Comparison of ENCODE assay signal across 8 cellular contexts in the genomic region with DNA sequence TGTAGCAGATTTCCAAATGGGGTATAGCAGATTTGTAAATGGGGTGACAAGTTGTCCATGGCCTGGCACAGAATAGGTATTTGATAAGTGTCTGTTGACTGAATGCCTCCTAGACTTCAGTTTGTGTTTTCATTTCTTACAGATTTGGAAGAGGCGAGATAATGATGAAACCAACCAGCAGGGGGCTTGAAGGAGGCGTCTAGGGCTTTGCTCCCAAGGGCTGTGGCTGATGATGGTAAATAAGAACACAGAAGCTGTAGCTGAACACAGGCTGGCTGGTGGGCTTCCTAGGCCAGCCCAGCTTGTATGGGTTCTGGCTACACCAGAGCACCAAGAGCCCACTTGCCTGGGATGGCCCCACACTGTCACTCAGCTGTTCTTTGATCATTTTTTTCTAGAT. TPM values are rescaled to one million over a fixed set of nuclear protein-coding genes. Genes with fewer than 3 reads are reported as not detected.
DNase-seq lines count a peak whose midpoint lies in the region; ATAC-seq and TF ChIP-seq lines count a peak whose summit lies in the region.

No MANE protein-coding gene starts in this region.

- H3K27ac ChIP-seq in KMS-11 = no peak overlapping the region; the same call in 1 of the 2 replicates
- H3K27ac ChIP-seq in CD8-positive, alpha-beta T cell (ENCODE audit: low read depth, low read length) = no peak overlapping the region

- H3K4me1 ChIP-seq in KMS-11 (ENCODE audit: low read depth, poor library complexity, severe bottlenecking) (peaks cover 57% of the 10 kb centered on the region), mucosa of descending colon (ENCODE audit: low read depth) (no peaks in the 10 kb centered on the region)
- no peaks in the 10 kb centered on the region for H3K4me1 ChIP-seq in CD8-positive, alpha-beta T cell (ENCODE audit: insufficient read depth, low read length)

- H3K27me3 ChIP-seq in KMS-11 (ENCODE audit: insufficient read depth, low read depth) = no peaks in the 10 kb centered on the region
- no peaks in the 10 kb centered on the region for H3K27me3 ChIP-seq in CD8-positive, alpha-beta T cell (ENCODE audit: insufficient read depth, low read length)

- ATAC-seq in mucosa of descending colon = peak; percentile 40
- no peak for ATAC-seq in GM18520 (IDR thresholded peaks at IDR 0.05; ENCODE audit: unreplicated experiment)
- no peak for ATAC-seq in CD8-positive, alpha-beta T cell

- H3K4me3 ChIP-seq in KMS-11 (IDR thresholded peaks at IDR 0.05; ENCODE audit: insufficient read depth, low read depth, low read length) (no peak overlapping the region), astrocyte of the cerebellum (ENCODE audit: low read depth, low read length) (no peak overlapping the region), mucosa of descending colon (no peak overlapping the region)
- no peak overlapping the region for H3K4me3 ChIP-seq in CD8-positive, alpha-beta T cell (ENCODE audit: low read depth, low read length)

- H2AFZ ChIP-seq in KMS-11 (ENCODE audit: low read depth) = no peak overlapping the region

- TF ChIP-seq CTCF in KMS-11 (conservative IDR thresholded peaks at IDR 0.05; ENCODE audit: low read depth, low read length) = peak; percentile 87
- peak; percentile 61 for TF ChIP-seq CTCF in astrocyte of the cerebellum (IDR thresholded peaks at IDR 0.05; ENCODE audit: low read depth, low read length, missing control alignments)
- no peak for TF ChIP-seq CTCF in mucosa of descending colon (IDR thresholded peaks at IDR 0.05)
- no peak for TF ChIP-seq CTCF in CD8-positive, alpha-beta T cell (IDR thresholded peaks at IDR 0.05)

- no peaks in the 10 kb centered on the region for H3K4me1 Mint-ChIP-seq in CD8-positive, alpha-beta T cell (ENCODE audit: low read depth)

- H3K36me3 Mint-ChIP-seq in CD8-positive, alpha-beta T cell = peaks cover 82% of the 10 kb centered on the region

- H3K4me3 Mint-ChIP-seq in CD8-positive, alpha-beta T cell = no peak overlapping the region

- CTCF ChIA-PET in CD8-positive, alpha-beta T cell (lab: Charles Lee) = interaction anchor here (0.6 to 7.0 kb wide), 3 partner anchors 11 to 65 kb away, joined by 3 to 37 read pairs (median 4); no protein-coding TSS in a partner anchor

- no peak overlapping the region for H3K27ac Mint-ChIP-seq in CD8-positive, alpha-beta T cell

- H3K36me3 ChIP-seq in KMS-11 (ENCODE audit: insufficient read depth) (peaks cover 19% of the 10 kb centered on the region; the same call in 1 of the 2 replicates), mucosa of descending colon (ENCODE audit: low read depth) (peaks cover 12% of the 10 kb centered on the region)
- H3K36me3 ChIP-seq in CD8-positive, alpha-beta T cell (ENCODE audit: insufficient read depth, low read length) = peaks cover 57% of the 10 kb centered on the region

- DNase-seq in NCI-H510A treated with DMSO at 0.1 percent for 48 hours (lab: John Stamatoyannopoulos, UW) = peak; percentile 14
- DNase-seq in NCI-H510A (lab: John Stamatoyannopoulos, UW) = no peak
- DNase-seq in astrocyte of the cerebellum (ENCODE audit: low read depth) = peak; percentile 26
- DNase-seq in mucosa of descending colon = peak in 1 of 3 donors; percentile 16
- DNase-seq in GOT3 (lab: John Stamatoyannopoulos, UW) = no peak
- DNase-seq in CD8-positive, alpha-beta T cell = no peak

- in situ Hi-C loops in astrocyte of the cerebellum (cut with HindIII; ENCODE audit: low sequenced_read_pairs) = no loop called here

- no peaks in the 10 kb centered on the region for H3K27me3 Mint-ChIP-seq in CD8-positive, alpha-beta T cell (ENCODE audit: low read depth)

- POLR2A ChIA-PET in CD8-positive, alpha-beta T cell (lab: Charles Lee) = no interaction called here

- no peak overlapping the region for H3K9ac ChIP-seq in KMS-11

- H3K9me3 ChIP-seq in mucosa of descending colon = no peaks in the 10 kb centered on the region
- no peaks in the 10 kb centered on the region for H3K9me3 ChIP-seq in CD8-positive, alpha-beta T cell (ENCODE audit: low read length)

- no peaks in the 10 kb centered on the region for H4K20me1 ChIP-seq in KMS-11 (ENCODE audit: insufficient read depth)

- intact Hi-C loops in mucosa of descending colon (cut with DNase I, micrococcal nuclease) = no loop called here
- intact Hi-C loops in CD8-positive, alpha-beta T cell (cut with DNase I, micrococcal nuclease) = no loop called here

- H3K9me3 Mint-ChIP-seq in CD8-positive, alpha-beta T cell = no peaks in the 10 kb centered on the region

- H3K79me2 ChIP-seq in KMS-11 (ENCODE audit: insufficient read depth, low read depth) = peaks cover 4% of the 10 kb centered on the region

- H3K4me2 ChIP-seq in KMS-11 = no peak overlapping the region

RNA-seq across cellular contexts. Expression of a gene that starts 19.4 kb away (rescaled TPM):
- 1 to 10 TPM in 2 of 3 donors, not detected in 1; 1.3 to 2.2 TPM for total RNA-seq in mucosa of descending colon
- not detected for total RNA-seq in CD8-positive, alpha-beta T cell

RNA-seq across cellular contexts. Expression of a gene that starts 32.6 kb away (rescaled TPM):
- 10 to 100 TPM; 33.5 to 46.4 (median 35.6) TPM for total RNA-seq in mucosa of descending colon
- total RNA-seq in CD8-positive, alpha-beta T cell = 10 to 100 TPM; 48.4 to 48.7 TPM

RNA-seq across cellular contexts. Expression of a gene that starts 36.8 kb away (rescaled TPM):
- 10 to 100 TPM; 36.4 to 45.5 (median 36.7) TPM for total RNA-seq in mucosa of descending colon
- 10 to 100 TPM; 23.2 to 27.9 TPM for total RNA-seq in CD8-positive, alpha-beta T cell

RNA-seq across cellular contexts. Expression of a gene that starts 45.5 kb away (rescaled TPM):
- 1 to 10 TPM; 3.0 to 6.5 (median 4.3) TPM for total RNA-seq in mucosa of descending colon
- 10 to 100 TPM; 90.8 to 92.9 TPM for total RNA-seq in CD8-positive, alpha-beta T cell

RNA-seq across cellular contexts. Expression of a gene that starts 46.1 kb away (rescaled TPM):
- 10 to 100 TPM in 1 of 3 donors, 1 to 10 TPM in 2; 9.4 to 20.9 (median 10.0) TPM for total RNA-seq in mucosa of descending colon
- 1 to 10 TPM; 5.7 to 6.0 TPM for total RNA-seq in CD8-positive, alpha-beta T cell

Comparison
In these comparisons a context has a peak if more than half of its experiments do, and no peak if none do; other contexts are left out.
1. DNase-seq: peak in NCI-H510A treated with DMSO at 0.1 percent for 48 hours (single experiment) and astrocyte of the cerebellum (single experiment); none in NCI-H510A (single experiment), GOT3 (single experiment) and CD8-positive, alpha-beta T cell (0 of 7).
2. CTCF ChIP-seq: peak in KMS-11 (single experiment) and astrocyte of the cerebellum (single experiment); none in mucosa of descending colon (single experiment) and CD8-positive, alpha-beta T cell (single experiment).